13 cellular contexts compared by ENCODE assay signal in the genomic region with DNA sequence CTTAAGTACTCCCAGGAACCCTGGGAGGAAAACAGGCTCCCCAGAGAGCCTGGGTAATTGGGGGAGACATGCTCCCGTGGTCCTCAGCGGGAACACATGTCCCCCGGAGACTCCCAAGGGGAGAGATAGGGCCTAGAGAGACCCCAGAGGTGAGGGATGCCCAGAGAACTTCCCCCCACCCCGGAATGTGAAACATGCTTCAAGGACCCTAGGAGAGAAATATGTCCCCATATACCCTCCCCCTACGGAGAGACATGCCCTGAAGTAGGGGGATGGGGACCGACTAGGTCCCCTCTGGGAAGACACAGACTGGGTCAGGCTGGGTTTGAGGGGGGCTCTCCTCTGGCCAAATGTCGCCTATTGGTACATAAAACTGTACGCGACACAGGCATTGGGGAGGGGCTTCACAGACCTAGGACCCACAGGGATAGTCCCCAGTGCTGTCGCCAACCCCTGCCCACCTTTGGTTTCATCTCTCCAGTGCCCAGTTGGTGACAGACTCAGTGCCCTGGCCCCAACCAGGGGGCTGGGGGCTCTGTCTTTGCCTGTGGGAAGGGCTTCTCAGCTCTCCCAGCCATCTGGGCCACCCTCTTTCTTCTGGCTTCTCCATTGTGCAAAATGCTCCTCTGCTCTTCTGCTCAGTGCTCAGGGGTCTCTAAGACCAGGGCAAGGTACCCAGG. TPM values are rescaled to one million over a fixed set of nuclear protein-coding genes. Genes with fewer than 3 reads are reported as not detected.
A peak's percentile ranks its signal among the peaks of the same experiment; 100 is the strongest.
DNase-seq lines count a peak whose midpoint lies in the region; ATAC-seq and TF ChIP-seq lines count a peak whose summit lies in the region.
"Had no signal": no experiment of that assay in that cellular context is flagged by ENCODE, and none has a peak within 500 bp of the region (broad histone marks: within the 10 kb centered on the region; RNA-seq: fewer than 3 reads in every experiment).

No MANE protein-coding gene starts in this region.

- intact Hi-C loops in stomach (cut with DNase I; ENCODE audit: low total_unique reads): no loop called here

- H3K27me3 ChIP-seq in iPS-18a (ENCODE audit: control insufficient read depth, insufficient read depth, low read length): no peaks in the 10 kb centered on the region
- no peaks in the 10 kb centered on the region for H3K27me3 ChIP-seq in stomach

- H3K36me3 ChIP-seq in iPS-18a (ENCODE audit: control insufficient read depth, low read depth, low read length): peaks cover 13% of the 10 kb centered on the region
- H3K36me3 ChIP-seq in stomach: peaks cover 3 to 21% (median 16%) of the 10 kb centered on the region in 4 donors

- 80 to 86% (median 81%) methylated on average over 7 to 10 of the region's 10 CpGs for WGBS in stomach, 5 donors

- no peaks in the 10 kb centered on the region for H3K9me3 ChIP-seq in iPS-18a (ENCODE audit: control insufficient read depth, low read depth, low read length)
- H3K9me3 ChIP-seq in stomach: no peaks in the 10 kb centered on the region

- peak overlapping the region; percentile 22 for H3K4me3 ChIP-seq in iPS-18a (ENCODE audit: low read length)
- H3K4me3 ChIP-seq in stomach: peak overlapping the region in 1 of 4 donors; percentile 62

- H3K27ac ChIP-seq in iPS-18a (ENCODE audit: low read length) (peak overlapping the region; percentile 24), stomach (peak overlapping the region; percentile 94 to 99 (median 96))

- peak overlapping the region; percentile 76 for H3K27ac Mint-ChIP-seq in activated T-cell treated with anti-CD3 and anti-CD28 coated beads, Interleukin-2, amount 50 U/mL, for 72 hours

- no peak for TF ChIP-seq CTCF in stomach (IDR thresholded peaks at IDR 0.05)

- H3K4me1 Mint-ChIP-seq in activated T-cell treated with anti-CD3 and anti-CD28 coated beads, Interleukin-2, amount 50 U/mL, for 72 hours (ENCODE audit: low read depth): peaks cover 9% of the 10 kb centered on the region

- H3K4me1 ChIP-seq in iPS-18a (ENCODE audit: control insufficient read depth, low read depth, low read length): peaks cover 22% of the 10 kb centered on the region
- H3K4me1 ChIP-seq in stomach: peaks cover 23 to 52% (median 40%) of the 10 kb centered on the region in 4 donors

- no peak for TF ChIP-seq POLR2A in stomach (IDR thresholded peaks at IDR 0.05)

- H3K27me3 Mint-ChIP-seq in activated T-cell treated with anti-CD3 and anti-CD28 coated beads, Interleukin-2, amount 50 U/mL, for 72 hours (ENCODE audit: low read depth): peaks cover 6% of the 10 kb centered on the region

- no peaks in the 10 kb centered on the region for H3K36me3 Mint-ChIP-seq in activated T-cell treated with anti-CD3 and anti-CD28 coated beads, Interleukin-2, amount 50 U/mL, for 72 hours (ENCODE audit: insufficient read depth in 2 of 2)

- H3K9me3 Mint-ChIP-seq in activated T-cell treated with anti-CD3 and anti-CD28 coated beads, Interleukin-2, amount 50 U/mL, for 72 hours: no peaks in the 10 kb centered on the region

- no peak for ATAC-seq in activated T-cell treated with anti-CD3 and anti-CD28 coated beads, Interleukin-2, amount 50 U/mL, for 72 hours (replicated peaks in 1 of 2)
- ATAC-seq in GM18873 (IDR thresholded peaks at IDR 0.05; ENCODE audit: low FRiP score, unreplicated experiment): no peak
- no peak for ATAC-seq in GM18909 (IDR thresholded peaks at IDR 0.05; ENCODE audit: poor library complexity, unreplicated experiment)
- no peak for ATAC-seq in GM21528 (IDR thresholded peaks at IDR 0.05; ENCODE audit: low FRiP score, unreplicated experiment)
- ATAC-seq: esophagus mucosa had no signal

- DNase-seq in activated T-cell treated with anti-CD3 and anti-CD28 coated beads, Interleukin-2, amount 50 U/mL, for 72 hours: no peak
- no peak for DNase-seq in activated T-cell treated with anti-CD3 and anti-CD28 coated beads for 4 hours
- DNase-seq in UCSD-AML1 (lab: John Stamatoyannopoulos, UW; ENCODE audit: unreplicated experiment): peak; percentile 23
- DNase-seq in stomach: no peak
- DNase-seq: activated effector memory CD4-positive, alpha-beta T cell treated with anti-CD3 and anti-CD28 coated beads, Interleukin-2, amount 50 U/mL, for 16 hours; NCI-H2171 treated with DMSO at 0.1 percent for 48 hours; stimulated activated CD4-positive, alpha-beta T cell treated with anti-CD3 and anti-CD28 coated beads, Interleukin-2, amount 100 ng/mL, for 48 hours had no signal

- peak overlapping the region; percentile 2 to 36 for H3K4me3 Mint-ChIP-seq in activated T-cell treated with anti-CD3 and anti-CD28 coated beads, Interleukin-2, amount 50 U/mL, for 72 hours

- no peak for TF ChIP-seq EP300 in stomach (IDR thresholded peaks at IDR 0.05)

- no peak overlapping the region for H3K9ac ChIP-seq in iPS-18a (ENCODE audit: low read length)

RNA-seq across cellular contexts. Expression of a gene that starts 26.9 kb away (rescaled TPM):
- under 1 TPM in 1 of 2 donors, not detected in 1; 0.25 TPM for total RNA-seq in activated T-cell treated with anti-CD3 and anti-CD28 coated beads, Interleukin-2, amount 50 U/mL, for 72 hours
- 10 to 100 TPM; 35.3 to 96.9 (median 79.1) TPM for total RNA-seq in stomach
- 10 to 100 TPM in 2 of 3 donors, 1 to 10 TPM in 1; 8.7 to 20.9 (median 10.6) TPM for polyA plus RNA-seq in stomach
- total RNA-seq: T-helper 1 cell treated with Interleukin-12 subunit alpha and Interleukin-12 subunit beta and Interleukin-4 antibody, amounts not matched to agents 30 ng/mL and 1 ng/mL, for 36 hours had no signal

Comparison
In these comparisons a context has a peak if more than half of its experiments do, and no peak if none do; other contexts are left out.
1. RNA of a gene that starts 26.9 kb away (total RNA-seq): 35.3 to 96.9 TPM in stomach; 0.25 TPM in activated T-cell treated with anti-CD3 and anti-CD28 coated beads, Interleukin-2, amount 50 U/mL, for 72 hours; every median in the first group is over 10 times any median in the second.